19 cellular contexts compared by ENCODE assay signal in the genomic region with DNA sequence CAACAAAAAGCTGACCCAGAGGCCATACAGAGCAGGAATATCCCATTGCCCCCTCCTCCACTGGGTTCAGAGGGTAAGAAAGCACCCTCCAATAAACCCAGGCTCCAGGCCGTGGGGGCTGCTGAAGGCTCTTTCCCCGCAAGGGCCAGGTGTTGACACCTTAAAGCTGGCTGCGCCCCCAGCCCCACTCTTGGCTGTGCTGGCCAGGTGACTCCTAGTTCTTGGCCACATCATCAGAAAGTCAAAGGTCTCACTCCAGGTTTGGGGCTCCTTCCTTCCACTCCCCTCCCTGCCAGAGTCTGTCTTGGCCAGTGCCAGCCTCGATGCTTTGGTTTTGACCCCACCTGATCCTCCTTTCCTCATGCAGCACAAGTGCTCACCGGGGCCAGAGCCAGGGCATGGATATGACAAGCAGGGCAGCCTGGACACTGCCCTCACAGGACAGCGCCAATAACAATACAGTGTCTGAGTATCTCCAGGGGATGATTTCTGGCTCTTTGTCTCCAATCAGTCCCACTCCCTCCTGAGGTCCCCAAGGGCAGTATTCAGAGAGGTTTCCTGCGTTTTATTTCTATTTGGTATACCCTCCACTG. TPM values are rescaled to one million over a fixed set of nuclear protein-coding genes. Genes with fewer than 3 reads are reported as not detected.
DNase-seq lines count a peak whose midpoint lies in the region; ATAC-seq and TF ChIP-seq lines count a peak whose summit lies in the region.
"Had no signal": no experiment of that assay in that cellular context is flagged by ENCODE, and none has a peak within 500 bp of the region (broad histone marks: within the 10 kb centered on the region; RNA-seq: fewer than 3 reads in every experiment).

No MANE protein-coding gene starts in this region.

- peaks cover 11% of the 10 kb centered on the region for H3K36me3 ChIP-seq in CD8-positive, alpha-beta memory T cell (ENCODE audit: insufficient read depth, low read length)
- H3K36me3 ChIP-seq in prostate gland (peaks cover 0 to 22% of the 10 kb centered on the region in 2 donors), transverse colon (no peaks in the 10 kb centered on the region)
- H3K36me3 ChIP-seq: breast epithelium had no signal

- no peaks in the 10 kb centered on the region for H3K27me3 Mint-ChIP-seq in CD8-positive, alpha-beta memory T cell
- H3K27me3 Mint-ChIP-seq in dendritic cell treated with granulocyte-macrophage colony-stimulating factor and Interleukin-4, amounts not matched to agents 40 ng/mL and 50 ng/mL, for 4 days: peaks cover 1% of the 10 kb centered on the region
- H3K27me3 Mint-ChIP-seq in naive thymus-derived CD8-positive, alpha-beta T cell: no peaks in the 10 kb centered on the region
- H3K27me3 Mint-ChIP-seq: stimulated activated naive CD8-positive, alpha-beta T cell treated with anti-CD3 and anti-CD28 coated beads, Interleukin-15, Interleukin-2, amounts not matched to agents 100 ng/mL and 50 ng/mL, for 24 hours had no signal

- in situ Hi-C loops in transverse colon (cut with MboI; ENCODE audit: low pct_ligation_motif_present in 1 of 4, low pct_unique_long_range_greater_than_20kb in 1 of 4, low sequenced_read_pairs in 3 of 4): no loop called here

- no peaks in the 10 kb centered on the region for H3K9me3 ChIP-seq in CD8-positive, alpha-beta memory T cell (ENCODE audit: low read length)
- no peaks in the 10 kb centered on the region for H3K9me3 ChIP-seq in prostate gland
- no peaks in the 10 kb centered on the region for H3K9me3 ChIP-seq in transverse colon
- H3K9me3 ChIP-seq: breast epithelium, heart right ventricle had no signal

- no peak for TF ChIP-seq POLR2A in prostate gland (IDR thresholded peaks at IDR 0.05)
- TF ChIP-seq POLR2A in transverse colon (IDR thresholded peaks at IDR 0.05): no peak

- H3K36me3 Mint-ChIP-seq in CD8-positive, alpha-beta memory T cell: peaks cover 3 to 46% (median 7%) of the 10 kb centered on the region in 3 donors
- peaks cover 79% of the 10 kb centered on the region for H3K36me3 Mint-ChIP-seq in dendritic cell treated with granulocyte-macrophage colony-stimulating factor and Interleukin-4, amounts not matched to agents 40 ng/mL and 50 ng/mL, for 4 days (ENCODE audit: low read depth)
- peaks cover 0 to 31% (median 4%) of the 10 kb centered on the region in 3 donors for H3K36me3 Mint-ChIP-seq in naive thymus-derived CD8-positive, alpha-beta T cell

- no peaks in the 10 kb centered on the region for H3K9me3 Mint-ChIP-seq in CD8-positive, alpha-beta memory T cell
- H3K9me3 Mint-ChIP-seq in dendritic cell treated with granulocyte-macrophage colony-stimulating factor and Interleukin-4, amounts not matched to agents 40 ng/mL and 50 ng/mL, for 4 days: no peaks in the 10 kb centered on the region
- H3K9me3 Mint-ChIP-seq in naive thymus-derived CD8-positive, alpha-beta T cell: no peaks in the 10 kb centered on the region
- H3K9me3 Mint-ChIP-seq: stimulated activated naive CD8-positive, alpha-beta T cell treated with anti-CD3 and anti-CD28 coated beads, Interleukin-15, Interleukin-2, amounts not matched to agents 100 ng/mL and 50 ng/mL, for 24 hours had no signal

- intact Hi-C loops in dendritic cell treated with granulocyte-macrophage colony-stimulating factor and Interleukin-4, amounts not matched to agents 40 ng/mL and 50 ng/mL, for 4 days (cut with micrococcal nuclease): no loop called here
- intact Hi-C loops in prostate gland (cut with DNase I): no loop called here
- intact Hi-C loops in transverse colon (cut with DNase I; ENCODE audit: low total_unique reads): no loop called here

- ATAC-seq in naive thymus-derived CD8-positive, alpha-beta T cell: no peak
- ATAC-seq in GM19467 (IDR thresholded peaks at IDR 0.05; ENCODE audit: unreplicated experiment): no peak

- 80% methylated on average over 7 of the region's 7 CpGs for WGBS in prostate gland
- 76 to 79% methylated on average over 3 to 7 of the region's 7 CpGs for WGBS in transverse colon (ENCODE audit: low coverage in 1 of 2), 2 donors

- TF ChIP-seq CTCF in 22Rv1 (IDR thresholded peaks at IDR 0.05): no peak
- TF ChIP-seq CTCF in prostate gland (IDR thresholded peaks at IDR 0.05): no peak
- no peak for TF ChIP-seq CTCF in transverse colon (IDR thresholded peaks at IDR 0.05)

- no peak for TF ChIP-seq EP300 in transverse colon (IDR thresholded peaks at IDR 0.05; ENCODE audit: low read depth)

- H3K27me3 ChIP-seq in CD8-positive, alpha-beta memory T cell (ENCODE audit: insufficient read depth, low read length, poor library complexity, severe bottlenecking): no peaks in the 10 kb centered on the region
- H3K27me3 ChIP-seq in prostate gland (replicated peaks; ENCODE audit: insufficient read depth): no peaks in the 10 kb centered on the region
- H3K27me3 ChIP-seq in transverse colon: no peaks in the 10 kb centered on the region
- H3K27me3 ChIP-seq: breast epithelium, heart right ventricle had no signal

- peak overlapping the region in 5 of 8 donors; percentile 4 to 77 (median 42) for H3K27ac Mint-ChIP-seq in CD8-positive, alpha-beta memory T cell
- H3K27ac Mint-ChIP-seq in dendritic cell treated with granulocyte-macrophage colony-stimulating factor and Interleukin-4, amounts not matched to agents 40 ng/mL and 50 ng/mL, for 4 days: peak overlapping the region; percentile 3
- H3K27ac Mint-ChIP-seq in naive thymus-derived CD8-positive, alpha-beta T cell: peak overlapping the region in 9 of 10 donors; percentile 20 to 86 (median 64)

- peaks cover 0 to under 1% (median 0%) of the 10 kb centered on the region in 3 donors for H3K4me1 Mint-ChIP-seq in CD8-positive, alpha-beta memory T cell
- H3K4me1 Mint-ChIP-seq in dendritic cell treated with granulocyte-macrophage colony-stimulating factor and Interleukin-4, amounts not matched to agents 40 ng/mL and 50 ng/mL, for 4 days (ENCODE audit: low read depth): peaks cover 33% of the 10 kb centered on the region
- peaks cover 0 to 4% (median 1%) of the 10 kb centered on the region in 4 donors for H3K4me1 Mint-ChIP-seq in naive thymus-derived CD8-positive, alpha-beta T cell

- no peak overlapping the region for H3K4me3 Mint-ChIP-seq in CD8-positive, alpha-beta memory T cell
- H3K4me3 Mint-ChIP-seq in dendritic cell treated with granulocyte-macrophage colony-stimulating factor and Interleukin-4, amounts not matched to agents 40 ng/mL and 50 ng/mL, for 4 days: no peak overlapping the region
- H3K4me3 Mint-ChIP-seq in naive thymus-derived CD8-positive, alpha-beta T cell: no peak overlapping the region
- H3K4me3 Mint-ChIP-seq: stimulated activated naive CD8-positive, alpha-beta T cell treated with anti-CD3 and anti-CD28 coated beads, Interleukin-15, Interleukin-2, amounts not matched to agents 100 ng/mL and 50 ng/mL, for 24 hours had no signal

- H3K27ac ChIP-seq in 22Rv1 (peak overlapping the region; percentile 47), prostate gland (no peak overlapping the region), transverse colon (no peak overlapping the region)
- H3K27ac ChIP-seq in CD8-positive, alpha-beta memory T cell (ENCODE audit: low read depth, low read length): no peak overlapping the region
- H3K27ac ChIP-seq: breast epithelium had no signal

- POLR2A ChIA-PET in CD8-positive, alpha-beta memory T cell (lab: Charles Lee): no interaction called here
- POLR2A ChIA-PET in naive thymus-derived CD8-positive, alpha-beta T cell (lab: Charles Lee): no interaction called here

- H3K4me3 ChIP-seq in CD8-positive, alpha-beta memory T cell (ENCODE audit: low read length): no peak overlapping the region
- H3K4me3 ChIP-seq in prostate gland (no peak overlapping the region), transverse colon (no peak overlapping the region)
- H3K4me3 ChIP-seq: breast epithelium, heart right ventricle had no signal

- CTCF ChIA-PET in CD8-positive, alpha-beta memory T cell (lab: Charles Lee): no interaction called here

- H3K4me1 ChIP-seq in CD8-positive, alpha-beta memory T cell (ENCODE audit: insufficient read depth, low read length): no peaks in the 10 kb centered on the region
- H3K4me1 ChIP-seq in prostate gland (replicated peaks) (no peaks in the 10 kb centered on the region), transverse colon (no peaks in the 10 kb centered on the region)
- H3K4me1 ChIP-seq: breast epithelium had no signal

- no peak for DNase-seq in CD8-positive, alpha-beta memory T cell
- no peak for DNase-seq in naive thymus-derived CD8-positive, alpha-beta T cell
- no peak for DNase-seq in 8988T
- DNase-seq in prostate gland (ENCODE audit: low spot score): no peak
- no peak for DNase-seq in transverse colon
- DNase-seq: activated CD4-positive, alpha-beta T cell treated with anti-CD3 and anti-CD28 coated beads, Interleukin-2, amount 50 U/mL, for 4 hours; heart right ventricle; KBM-7; NCI-H2029 treated with DMSO at 0.1 percent for 48 hours had no signal

RNA-seq across cellular contexts. Expression of gene SLC46A1, which starts 8.2 kb away (rescaled TPM):
- total RNA-seq in CD8-positive, alpha-beta memory T cell: 1 to 10 TPM; 5.6 to 6.0 TPM
- 6.3 TPM for polyA plus RNA-seq in CD8-positive, alpha-beta memory T cell
- 1 to 10 TPM; 3.2 to 3.8 TPM for total RNA-seq in naive thymus-derived CD8-positive, alpha-beta T cell
- polyA plus RNA-seq in naive thymus-derived CD8-positive, alpha-beta T cell: 1 to 10 TPM; 1.0 to 2.7 (median 1.9) TPM
- total RNA-seq in prostate gland (10 to 100 TPM; 14.9 to 20.1 TPM), transverse colon (10 to 100 TPM in 2 of 4 donors, 1 to 10 TPM in 2; 7.5 to 15.9 (median 11.0) TPM)

RNA-seq across cellular contexts. Expression of gene SARM1, which starts 26.3 kb away (rescaled TPM):
- 10 to 100 TPM; 35.3 to 37.0 TPM for total RNA-seq in CD8-positive, alpha-beta memory T cell
- polyA plus RNA-seq in CD8-positive, alpha-beta memory T cell: 8.5 TPM
- 10 to 100 TPM; 31.9 to 33.2 TPM for total RNA-seq in naive thymus-derived CD8-positive, alpha-beta T cell
- 1 to 10 TPM; 5.3 to 8.4 (median 7.0) TPM for polyA plus RNA-seq in naive thymus-derived CD8-positive, alpha-beta T cell
- total RNA-seq in prostate gland: 10 to 100 TPM; 20.6 to 21.4 TPM
- total RNA-seq in transverse colon: 10 to 100 TPM in 2 of 4 donors, 1 to 10 TPM in 2; 6.0 to 22.1 (median 9.5) TPM

RNA-seq across cellular contexts. Expression of gene VTN, which starts 27.7 kb away (rescaled TPM):
- total RNA-seq in CD8-positive, alpha-beta memory T cell: under 1 TPM; 0.18 to 0.57 TPM
- polyA plus RNA-seq in CD8-positive, alpha-beta memory T cell: not detected
- total RNA-seq in naive thymus-derived CD8-positive, alpha-beta T cell: under 1 TPM in 1 of 2 experiments, not detected in 1; 0.26 TPM
- not detected for polyA plus RNA-seq in naive thymus-derived CD8-positive, alpha-beta T cell
- 10 to 100 TPM in 1 of 2 donors, under 1 TPM in 1; 0.14 to 57.8 TPM for total RNA-seq in prostate gland
- not detected for total RNA-seq in transverse colon

RNA-seq across cellular contexts. Expression of gene SEBOX, which starts 32.8 kb away (rescaled TPM):
- total RNA-seq in CD8-positive, alpha-beta memory T cell: not detected
- not detected for polyA plus RNA-seq in CD8-positive, alpha-beta memory T cell
- not detected for total RNA-seq in naive thymus-derived CD8-positive, alpha-beta T cell
- polyA plus RNA-seq in naive thymus-derived CD8-positive, alpha-beta T cell: not detected
- total RNA-seq in prostate gland (not detected), transverse colon (not detected)
- total RNA-seq: breast epithelium, fibroblast of lung, G401, heart right ventricle, mesenteric fat pad, ureter had no signal
- polyA plus RNA-seq: fibroblast of lung, heart right ventricle, neural cell had no signal

RNA-seq across cellular contexts. Expression of gene POLDIP2, which starts 40.5 kb away (rescaled TPM):
- total RNA-seq in CD8-positive, alpha-beta memory T cell: 100 to 1,000 TPM; 134 to 135 TPM
- 81.1 TPM for polyA plus RNA-seq in CD8-positive, alpha-beta memory T cell
- 10 to 100 TPM; 35.4 to 37.5 TPM for total RNA-seq in naive thymus-derived CD8-positive, alpha-beta T cell
- 10 to 100 TPM; 81.3 to 90.3 (median 85.6) TPM for polyA plus RNA-seq in naive thymus-derived CD8-positive, alpha-beta T cell
- 100 to 1,000 TPM in 1 of 2 donors, 10 to 100 TPM in 1; 94.4 to 140 TPM for total RNA-seq in prostate gland
- 10 to 100 TPM; 54.9 to 95.3 (median 66.5) TPM for total RNA-seq in transverse colon

Comparison
In these comparisons a context has a peak if more than half of its experiments do, and no peak if none do; other contexts are left out.
1. H3K27ac Mint-ChIP-seq: peak in every context shown above with its lines; median percentile 64 in naive thymus-derived CD8-positive, alpha-beta T cell; 42 in CD8-positive, alpha-beta memory T cell; 3 in dendritic cell treated with granulocyte-macrophage colony-stimulating factor and Interleukin-4, amounts not matched to agents 40 ng/mL and 50 ng/mL, for 4 days.